1 cellular context compared by ENCODE assay signal in the genomic region with DNA sequence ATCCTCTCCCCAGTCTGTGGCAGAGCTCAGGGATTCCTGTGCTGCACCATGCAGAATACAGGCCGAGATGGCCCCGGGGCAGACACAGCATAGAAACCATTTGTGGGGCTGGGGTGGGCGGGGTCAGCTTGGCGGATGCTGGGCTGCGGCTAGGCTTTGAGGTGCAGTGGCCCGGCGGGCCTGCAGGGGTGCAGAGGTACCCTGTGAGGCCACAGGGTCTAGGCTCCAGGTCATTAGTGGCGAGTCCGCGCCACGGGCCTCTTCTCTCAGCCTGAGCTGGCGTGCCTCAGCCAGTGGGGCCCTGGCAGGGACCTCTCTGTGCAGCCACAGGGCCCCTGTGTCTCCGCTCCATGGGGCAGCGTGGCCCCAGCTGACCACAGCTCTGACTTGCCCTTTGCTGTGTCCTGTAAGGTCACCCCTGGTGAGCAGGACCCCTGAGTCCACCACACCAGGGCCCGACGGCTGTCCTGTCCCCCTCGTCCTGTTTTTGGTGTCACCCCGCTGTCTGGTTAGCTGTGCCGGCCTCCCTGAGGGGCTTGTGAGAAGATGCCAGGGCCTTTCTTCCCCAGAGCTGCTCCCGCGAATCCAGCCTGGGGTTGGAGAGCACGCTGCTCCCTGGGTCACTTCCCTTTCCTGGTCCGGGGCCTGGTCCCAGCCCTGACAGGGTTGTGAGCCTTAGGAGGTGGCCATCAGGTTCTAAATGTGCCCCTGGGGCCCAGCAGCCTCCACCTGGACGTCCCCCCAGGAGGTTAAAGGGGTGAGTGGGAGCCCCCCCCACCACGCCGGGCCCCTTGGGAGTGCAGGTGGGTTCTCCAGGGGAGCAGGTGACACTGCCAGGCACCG.
TF ChIP-seq lines count a peak whose summit lies in the region.

No MANE protein-coding gene starts in this region.

TF ChIP-seq in HEK293, 187 proteins besides CTCF, POLR2A, EP300 and RAD21:
- TF ChIP-seq, protein P1, sequence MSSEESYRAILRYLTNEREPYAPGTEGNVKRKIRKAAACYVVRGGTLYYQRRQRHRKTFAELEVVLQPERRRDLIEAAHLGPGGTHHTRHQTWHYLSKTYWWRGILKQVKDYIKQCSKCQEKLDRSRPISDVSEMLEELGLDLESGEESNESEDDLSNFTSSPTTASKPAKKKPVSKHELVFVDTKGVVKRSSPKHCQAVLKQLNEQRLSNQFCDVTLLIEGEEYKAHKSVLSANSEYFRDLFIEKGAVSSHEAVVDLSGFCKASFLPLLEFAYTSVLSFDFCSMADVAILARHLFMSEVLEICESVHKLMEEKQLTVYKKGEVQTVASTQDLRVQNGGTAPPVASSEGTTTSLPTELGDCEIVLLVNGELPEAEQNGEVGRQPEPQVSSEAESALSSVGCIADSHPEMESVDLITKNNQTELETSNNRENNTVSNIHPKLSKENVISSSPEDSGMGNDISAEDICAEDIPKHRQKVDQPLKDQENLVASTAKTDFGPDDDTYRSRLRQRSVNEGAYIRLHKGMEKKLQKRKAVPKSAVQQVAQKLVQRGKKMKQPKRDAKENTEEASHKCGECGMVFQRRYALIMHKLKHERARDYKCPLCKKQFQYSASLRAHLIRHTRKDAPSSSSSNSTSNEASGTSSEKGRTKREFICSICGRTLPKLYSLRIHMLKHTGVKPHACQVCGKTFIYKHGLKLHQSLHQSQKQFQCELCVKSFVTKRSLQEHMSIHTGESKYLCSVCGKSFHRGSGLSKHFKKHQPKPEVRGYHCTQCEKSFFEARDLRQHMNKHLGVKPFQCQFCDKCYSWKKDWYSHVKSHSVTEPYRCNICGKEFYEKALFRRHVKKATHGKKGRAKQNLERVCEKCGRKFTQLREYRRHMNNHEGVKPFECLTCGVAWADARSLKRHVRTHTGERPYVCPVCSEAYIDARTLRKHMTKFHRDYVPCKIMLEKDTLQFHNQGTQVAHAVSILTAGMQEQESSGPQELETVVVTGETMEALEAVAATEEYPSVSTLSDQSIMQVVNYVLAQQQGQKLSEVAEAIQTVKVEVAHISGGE (tag by site-specific recombination; conservative IDR thresholded peaks at IDR 0.05; ENCODE audit: low read depth), result no peak
- TF ChIP-seq GLIS1 (tag by site-specific recombination; IDR thresholded peaks at IDR 0.05), result peak; percentile 65
